In the genomic region with DNA sequence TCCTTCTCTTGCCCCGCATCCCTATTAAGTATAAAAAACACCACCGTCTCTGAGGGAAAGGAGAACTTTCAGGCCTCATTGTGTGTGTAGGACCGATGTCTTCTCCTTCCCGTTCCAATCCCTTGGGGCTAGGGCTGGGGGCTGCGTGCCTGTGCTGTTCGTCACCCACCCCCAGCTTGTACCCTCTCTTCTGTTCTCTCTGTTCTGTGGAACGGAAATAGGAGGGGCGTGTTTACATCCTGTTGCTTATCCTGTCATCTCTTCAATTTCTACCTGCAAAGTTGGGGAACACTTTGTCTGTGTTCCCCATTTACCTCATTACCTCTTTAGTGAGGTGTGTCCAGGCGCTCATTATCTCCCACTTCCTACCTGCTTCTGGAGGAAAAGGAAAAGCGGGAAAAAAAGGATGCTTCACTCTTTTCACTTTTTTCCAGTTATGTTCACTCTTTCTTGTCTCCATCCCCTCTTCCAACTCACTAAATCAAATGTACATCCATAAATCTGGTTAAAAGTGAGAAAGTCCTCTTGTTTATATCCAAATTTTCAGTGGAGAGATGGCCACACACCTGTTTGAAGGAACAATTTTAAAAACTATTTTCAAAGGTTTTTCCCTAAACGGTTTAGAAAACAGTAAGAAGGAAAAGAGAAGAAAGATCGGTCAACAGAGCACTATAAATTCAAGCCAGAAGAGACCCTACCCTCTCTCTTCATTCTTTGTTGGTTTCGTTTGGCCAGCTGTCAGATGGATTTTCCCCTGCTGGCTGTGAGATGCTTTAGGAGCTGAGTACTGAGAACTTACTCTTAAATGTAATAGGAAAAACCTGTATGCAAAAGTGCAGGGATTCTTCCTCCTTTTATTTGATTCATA, we compare ENCODE assay signal across 9 cellular contexts. TPM values are rescaled to one million over a fixed set of nuclear protein-coding genes. Genes with fewer than 3 reads are reported as not detected.
DNase-seq lines count a peak whose midpoint lies in the region; ATAC-seq and TF ChIP-seq lines count a peak whose summit lies in the region.
"Had no signal": no experiment of that assay in that cellular context is flagged by ENCODE, and none has a peak within 500 bp of the region (broad histone marks: within the 10 kb centered on the region; RNA-seq: fewer than 3 reads in every experiment).

No MANE protein-coding gene starts in this region.

- H3K36me3 ChIP-seq in esophagus squamous epithelium: peaks cover 16 to 31% (median 24%) of the 10 kb centered on the region in 3 donors
- peaks cover 32% of the 10 kb centered on the region for H3K36me3 ChIP-seq in neutrophil

- intact Hi-C loops in esophagus squamous epithelium (cut with DNase I): no loop called here

- H3K27ac ChIP-seq in esophagus squamous epithelium (peak overlapping the region; percentile 93 to 99 (median 98)), neutrophil (peak overlapping the region; percentile 94)

- DNase-seq in DMS 273 treated with DMSO at 0.1 percent for 48 hours (lab: John Stamatoyannopoulos, UW): peak; percentile 16
- DNase-seq in NCI-H2171 (lab: John Stamatoyannopoulos, UW): peak; percentile 4
- DNase-seq in activated T-cell treated with anti-CD3 and anti-CD28 coated beads for 1 hour (ENCODE audit: low read depth): peak; percentile 36
- DNase-seq in esophagus squamous epithelium (lab: John Stamatoyannopoulos, UW): no peak
- DNase-seq in SW 1271 (lab: John Stamatoyannopoulos, UW): no peak

- H3K9me3 ChIP-seq in esophagus squamous epithelium: no peaks in the 10 kb centered on the region
- H3K9me3 ChIP-seq in neutrophil: no peaks in the 10 kb centered on the region

- peak overlapping the region; percentile 57 to 82 (median 78) for H3K4me3 ChIP-seq in esophagus squamous epithelium
- H3K4me3 ChIP-seq in neutrophil (ENCODE audit: low read depth in 1 of 2, low read length in 1 of 2): peak overlapping the region; percentile 95 to 100

- H3K4me1 ChIP-seq in esophagus squamous epithelium (peaks cover 19 to 78% (median 33%) of the 10 kb centered on the region in 3 donors), neutrophil (ENCODE audit: control insufficient read depth in 1 of 2, insufficient read depth in 1 of 2, low read depth in 1 of 2, low read length in 1 of 2) (peaks cover 34 to 60% of the 10 kb centered on the region in 2 experiments)

- peak in 1 of 4 donors; percentile 64 for TF ChIP-seq POLR2A in esophagus squamous epithelium (IDR thresholded peaks at IDR 0.05)

- 10 to 17% methylated on average over 10 to 13 of the region's 13 CpGs for WGBS in esophagus squamous epithelium, 2 donors

- ATAC-seq in GM21526 (IDR thresholded peaks at IDR 0.05; ENCODE audit: low FRiP score, unreplicated experiment): peak; percentile 28
- no peak for ATAC-seq in HG02623 (IDR thresholded peaks at IDR 0.05; ENCODE audit: unreplicated experiment)

- TF ChIP-seq CTCF in esophagus squamous epithelium (IDR thresholded peaks at IDR 0.05) (peak in 2 of 6 experiments; percentile 21 to 26), neutrophil (IDR thresholded peaks at IDR 0.05) (no peak)

- H3K27me3 ChIP-seq in esophagus squamous epithelium: no peaks in the 10 kb centered on the region
- no peaks in the 10 kb centered on the region for H3K27me3 ChIP-seq in neutrophil

RNA-seq across cellular contexts. Expression of gene TXNIP, which starts 1.0 kb away (rescaled TPM):
- 100 to 1,000 TPM in 3 of 4 donors, 10 to 100 TPM in 1; 94.9 to 942 (median 328) TPM for total RNA-seq in esophagus squamous epithelium

RNA-seq across cellular contexts. Expression of gene HJV, which starts 24.1 kb away (rescaled TPM):
- not detected for total RNA-seq in esophagus squamous epithelium
- total RNA-seq: subcutaneous adipose tissue had no signal

RNA-seq across cellular contexts. Expression of gene POLR3GL, which starts 32.9 kb away (rescaled TPM):
- 10 to 100 TPM in 2 of 4 donors, 1 to 10 TPM in 2; 2.9 to 15.9 (median 9.8) TPM for total RNA-seq in esophagus squamous epithelium

RNA-seq across cellular contexts. Expression of gene ANKRD34A, which starts 33.0 kb away (rescaled TPM):
- under 1 TPM; 0.04 to 0.67 (median 0.30) TPM for total RNA-seq in esophagus squamous epithelium

RNA-seq across cellular contexts. Expression of gene LIX1L, which starts 39.6 kb away (rescaled TPM):
- total RNA-seq in esophagus squamous epithelium: 10 to 100 TPM in 1 of 4 donors, 1 to 10 TPM in 3; 1.9 to 12.2 (median 5.9) TPM

Comparison
In these comparisons a context has a peak if more than half of its experiments do, and no peak if none do; other contexts are left out.
1. DNase-seq: peak in DMS 273 treated with DMSO at 0.1 percent for 48 hours (single experiment), NCI-H2171 (single experiment) and activated T-cell treated with anti-CD3 and anti-CD28 coated beads for 1 hour (single experiment); none in esophagus squamous epithelium (single experiment) and SW 1271 (0 of 2).